Comparison of ENCODE assay signal across 1 cellular context in the genomic region with DNA sequence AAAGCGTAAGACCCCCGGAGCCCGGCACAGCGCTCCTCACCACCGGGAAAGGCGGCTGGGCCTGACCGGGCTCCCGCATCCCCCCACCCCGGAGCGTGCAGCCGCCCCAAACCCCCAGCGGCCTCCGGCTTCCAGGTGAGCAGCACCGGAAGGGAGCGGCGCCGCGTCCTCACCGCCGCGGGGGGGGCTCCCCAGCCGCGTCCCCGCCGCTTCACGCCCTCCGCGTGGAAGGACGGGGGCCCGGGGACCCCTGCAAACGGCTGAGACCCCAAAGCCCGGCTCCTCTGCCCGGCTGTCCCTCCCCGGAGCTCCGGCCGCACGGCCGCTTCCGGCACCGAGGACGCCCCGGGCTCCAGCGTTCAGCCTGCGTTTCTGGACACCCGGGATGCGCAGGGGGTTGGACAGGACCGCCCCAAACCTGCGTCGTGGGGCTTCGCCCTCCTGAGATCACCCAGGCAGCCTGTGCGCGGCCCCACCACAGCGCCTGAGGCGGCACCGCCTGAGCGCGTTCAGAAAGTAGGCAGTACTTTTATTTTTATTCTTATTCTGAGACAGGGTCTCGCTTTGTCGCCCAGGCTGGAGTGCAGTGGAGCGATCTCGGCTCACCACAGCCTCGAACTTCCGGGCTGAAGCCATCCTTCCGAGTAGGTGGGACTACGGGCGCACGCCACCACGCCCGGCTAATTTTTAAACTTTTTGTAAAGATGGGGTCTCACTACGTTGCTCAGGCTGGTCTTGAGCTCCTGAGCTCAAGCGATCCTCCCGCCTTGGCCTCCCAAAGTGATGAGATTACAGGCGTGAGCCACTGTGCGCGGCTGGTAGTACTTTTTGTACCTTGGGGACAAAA.
TF ChIP-seq lines count a peak whose summit lies in the region.

No MANE protein-coding gene starts in this region.

TF ChIP-seq in HepG2, 621 proteins besides CTCF, POLR2A, EP300 and RAD21 (continued from another document and continues in another):
- TF ChIP-seq, protein P1, sequence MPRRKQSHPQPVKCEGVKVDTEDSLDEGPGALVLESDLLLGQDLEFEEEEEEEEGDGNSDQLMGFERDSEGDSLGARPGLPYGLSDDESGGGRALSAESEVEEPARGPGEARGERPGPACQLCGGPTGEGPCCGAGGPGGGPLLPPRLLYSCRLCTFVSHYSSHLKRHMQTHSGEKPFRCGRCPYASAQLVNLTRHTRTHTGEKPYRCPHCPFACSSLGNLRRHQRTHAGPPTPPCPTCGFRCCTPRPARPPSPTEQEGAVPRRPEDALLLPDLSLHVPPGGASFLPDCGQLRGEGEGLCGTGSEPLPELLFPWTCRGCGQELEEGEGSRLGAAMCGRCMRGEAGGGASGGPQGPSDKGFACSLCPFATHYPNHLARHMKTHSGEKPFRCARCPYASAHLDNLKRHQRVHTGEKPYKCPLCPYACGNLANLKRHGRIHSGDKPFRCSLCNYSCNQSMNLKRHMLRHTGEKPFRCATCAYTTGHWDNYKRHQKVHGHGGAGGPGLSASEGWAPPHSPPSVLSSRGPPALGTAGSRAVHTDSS (CRISPR knock-in tag; conservative IDR thresholded peaks at IDR 0.05): no peak
- no peak for TF ChIP-seq HNF4A (CRISPR knock-in tag; IDR thresholded peaks at IDR 0.05)
- TF ChIP-seq U2AF1 (optimal IDR thresholded peaks at IDR 0.05; ENCODE audit: low read depth, low read length): no peak
- TF ChIP-seq HOXA5 (CRISPR knock-in tag; IDR thresholded peaks at IDR 0.05): no peak
- TF ChIP-seq TOE1 (CRISPR knock-in tag; IDR thresholded peaks at IDR 0.05): no peak
- TF ChIP-seq NCOA2 (CRISPR knock-in tag; IDR thresholded peaks at IDR 0.05): no peak
- TF ChIP-seq RBM39 (IDR thresholded peaks at IDR 0.05; ENCODE audit: low read depth, low read length, poor library complexity, severe bottlenecking): peak; percentile 36
- TF ChIP-seq ZNF598 (CRISPR knock-in tag; IDR thresholded peaks at IDR 0.05; ENCODE audit: borderline replicate concordance): 0 out of 2 replicates have a peak, but pooled peaks have one; percentile 53
- TF ChIP-seq, protein P2, sequence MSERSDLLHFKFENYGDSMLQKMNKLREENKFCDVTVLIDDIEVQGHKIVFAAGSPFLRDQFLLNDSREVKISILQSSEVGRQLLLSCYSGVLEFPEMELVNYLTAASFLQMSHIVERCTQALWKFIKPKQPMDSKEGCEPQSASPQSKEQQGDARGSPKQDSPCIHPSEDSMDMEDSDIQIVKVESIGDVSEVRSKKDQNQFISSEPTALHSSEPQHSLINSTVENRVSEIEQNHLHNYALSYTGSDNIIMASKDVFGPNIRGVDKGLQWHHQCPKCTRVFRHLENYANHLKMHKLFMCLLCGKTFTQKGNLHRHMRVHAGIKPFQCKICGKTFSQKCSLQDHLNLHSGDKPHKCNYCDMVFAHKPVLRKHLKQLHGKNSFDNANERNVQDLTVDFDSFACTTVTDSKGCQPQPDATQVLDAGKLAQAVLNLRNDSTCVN (CRISPR knock-in tag; IDR thresholded peaks at IDR 0.05; ENCODE audit: borderline replicate concordance): no peak
- TF ChIP-seq DR1 (CRISPR knock-in tag; IDR thresholded peaks at IDR 0.05): 0 out of 2 replicates have a peak, but pooled peaks have one; percentile 38
- TF ChIP-seq, protein P3, sequence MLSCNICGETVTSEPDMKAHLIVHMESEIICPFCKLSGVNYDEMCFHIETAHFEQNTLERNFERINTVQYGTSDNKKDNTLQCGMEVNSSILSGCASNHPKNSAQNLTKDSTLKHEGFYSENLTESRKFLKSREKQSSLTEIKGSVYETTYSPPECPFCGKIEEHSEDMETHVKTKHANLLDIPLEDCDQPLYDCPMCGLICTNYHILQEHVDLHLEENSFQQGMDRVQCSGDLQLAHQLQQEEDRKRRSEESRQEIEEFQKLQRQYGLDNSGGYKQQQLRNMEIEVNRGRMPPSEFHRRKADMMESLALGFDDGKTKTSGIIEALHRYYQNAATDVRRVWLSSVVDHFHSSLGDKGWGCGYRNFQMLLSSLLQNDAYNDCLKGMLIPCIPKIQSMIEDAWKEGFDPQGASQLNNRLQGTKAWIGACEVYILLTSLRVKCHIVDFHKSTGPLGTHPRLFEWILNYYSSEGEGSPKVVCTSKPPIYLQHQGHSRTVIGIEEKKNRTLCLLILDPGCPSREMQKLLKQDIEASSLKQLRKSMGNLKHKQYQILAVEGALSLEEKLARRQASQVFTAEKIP (CRISPR knock-in tag; IDR thresholded peaks at IDR 0.05; ENCODE audit: borderline replicate concordance): no peak
- TF ChIP-seq ZNF615 (CRISPR knock-in tag; IDR thresholded peaks at IDR 0.05; ENCODE audit: borderline replicate concordance): peak; percentile 80; the same call in 1 of the 2 replicates
- TF ChIP-seq, protein P4, sequence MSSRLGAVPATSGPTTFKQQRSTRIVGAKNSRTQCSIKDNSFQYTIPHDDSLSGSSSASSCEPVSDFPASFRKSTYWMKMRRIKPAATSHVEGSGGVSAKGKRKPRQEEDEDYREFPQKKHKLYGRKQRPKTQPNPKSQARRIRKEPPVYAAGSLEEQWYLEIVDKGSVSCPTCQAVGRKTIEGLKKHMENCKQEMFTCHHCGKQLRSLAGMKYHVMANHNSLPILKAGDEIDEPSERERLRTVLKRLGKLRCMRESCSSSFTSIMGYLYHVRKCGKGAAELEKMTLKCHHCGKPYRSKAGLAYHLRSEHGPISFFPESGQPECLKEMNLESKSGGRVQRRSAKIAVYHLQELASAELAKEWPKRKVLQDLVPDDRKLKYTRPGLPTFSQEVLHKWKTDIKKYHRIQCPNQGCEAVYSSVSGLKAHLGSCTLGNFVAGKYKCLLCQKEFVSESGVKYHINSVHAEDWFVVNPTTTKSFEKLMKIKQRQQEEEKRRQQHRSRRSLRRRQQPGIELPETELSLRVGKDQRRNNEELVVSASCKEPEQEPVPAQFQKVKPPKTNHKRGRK (CRISPR knock-in tag; IDR thresholded peaks at IDR 0.05): no peak
- TF ChIP-seq, protein P5, sequence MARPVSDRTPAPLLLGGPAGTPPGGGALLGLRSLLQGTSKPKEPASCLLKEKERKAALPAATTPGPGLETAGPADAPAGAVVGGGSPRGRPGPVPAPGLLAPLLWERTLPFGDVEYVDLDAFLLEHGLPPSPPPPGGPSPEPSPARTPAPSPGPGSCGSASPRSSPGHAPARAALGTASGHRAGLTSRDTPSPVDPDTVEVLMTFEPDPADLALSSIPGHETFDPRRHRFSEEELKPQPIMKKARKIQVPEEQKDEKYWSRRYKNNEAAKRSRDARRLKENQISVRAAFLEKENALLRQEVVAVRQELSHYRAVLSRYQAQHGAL (CRISPR knock-in tag; IDR thresholded peaks at IDR 0.05; ENCODE audit: not compliant biosample characterization): no peak
- TF ChIP-seq, protein P6, sequence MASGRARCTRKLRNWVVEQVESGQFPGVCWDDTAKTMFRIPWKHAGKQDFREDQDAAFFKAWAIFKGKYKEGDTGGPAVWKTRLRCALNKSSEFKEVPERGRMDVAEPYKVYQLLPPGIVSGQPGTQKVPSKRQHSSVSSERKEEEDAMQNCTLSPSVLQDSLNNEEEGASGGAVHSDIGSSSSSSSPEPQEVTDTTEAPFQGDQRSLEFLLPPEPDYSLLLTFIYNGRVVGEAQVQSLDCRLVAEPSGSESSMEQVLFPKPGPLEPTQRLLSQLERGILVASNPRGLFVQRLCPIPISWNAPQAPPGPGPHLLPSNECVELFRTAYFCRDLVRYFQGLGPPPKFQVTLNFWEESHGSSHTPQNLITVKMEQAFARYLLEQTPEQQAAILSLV (CRISPR knock-in tag; IDR thresholded peaks at IDR 0.05; ENCODE audit: borderline replicate concordance): no peak
- TF ChIP-seq, protein P7, sequence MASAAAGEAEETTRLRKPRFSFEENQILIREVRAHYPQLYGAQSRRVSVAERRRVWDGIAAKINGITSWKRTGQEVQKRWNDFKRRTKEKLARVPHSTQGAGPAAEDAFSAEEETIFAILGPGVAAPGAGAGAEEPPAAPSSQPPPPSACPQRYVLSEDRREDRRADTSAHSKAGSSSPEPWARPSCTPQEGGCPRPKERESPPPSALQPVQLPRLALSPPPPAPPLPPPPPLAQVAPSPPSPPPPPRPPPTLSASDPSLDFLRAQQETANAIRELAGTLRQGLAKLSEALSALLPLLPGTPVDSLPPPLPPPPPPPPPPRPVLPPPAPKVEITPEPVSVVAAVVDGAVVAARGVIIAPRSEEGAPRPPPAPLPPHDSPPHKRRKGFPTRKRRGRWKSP (CRISPR knock-in tag; IDR thresholded peaks at IDR 0.05): peak; percentile 36; the same call in 1 of the 2 replicates
- no peak for TF ChIP-seq HCFC1 (IDR thresholded peaks at IDR 0.05; ENCODE audit: low read depth, low read length)
- TF ChIP-seq, protein P8, sequence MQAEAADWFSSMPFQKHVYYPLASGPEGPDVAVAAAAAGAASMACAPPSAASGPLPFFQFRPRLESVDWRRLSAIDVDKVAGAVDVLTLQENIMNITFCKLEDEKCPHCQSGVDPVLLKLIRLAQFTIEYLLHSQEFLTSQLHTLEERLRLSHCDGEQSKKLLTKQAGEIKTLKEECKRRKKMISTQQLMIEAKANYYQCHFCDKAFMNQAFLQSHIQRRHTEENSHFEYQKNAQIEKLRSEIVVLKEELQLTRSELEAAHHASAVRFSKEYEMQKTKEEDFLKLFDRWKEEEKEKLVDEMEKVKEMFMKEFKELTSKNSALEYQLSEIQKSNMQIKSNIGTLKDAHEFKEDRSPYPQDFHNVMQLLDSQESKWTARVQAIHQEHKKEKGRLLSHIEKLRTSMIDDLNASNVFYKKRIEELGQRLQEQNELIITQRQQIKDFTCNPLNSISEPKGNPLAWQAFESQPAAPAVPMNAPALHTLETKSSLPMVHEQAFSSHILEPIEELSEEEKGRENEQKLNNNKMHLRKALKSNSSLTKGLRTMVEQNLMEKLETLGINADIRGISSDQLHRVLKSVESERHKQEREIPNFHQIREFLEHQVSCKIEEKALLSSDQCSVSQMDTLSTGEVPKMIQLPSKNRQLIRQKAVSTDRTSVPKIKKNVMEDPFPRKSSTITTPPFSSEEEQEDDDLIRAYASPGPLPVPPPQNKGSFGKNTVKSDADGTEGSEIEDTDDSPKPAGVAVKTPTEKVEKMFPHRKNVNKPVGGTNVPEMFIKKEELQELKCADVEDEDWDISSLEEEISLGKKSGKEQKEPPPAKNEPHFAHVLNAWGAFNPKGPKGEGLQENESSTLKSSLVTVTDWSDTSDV (CRISPR knock-in tag; IDR thresholded peaks at IDR 0.05): 0 out of 2 replicates have a peak, but pooled peaks have one; percentile 23
- 0 out of 2 replicates have a peak, but pooled peaks have one; percentile 17 for TF ChIP-seq ERF (CRISPR knock-in tag; IDR thresholded peaks at IDR 0.05)
- peak; percentile 66 for TF ChIP-seq ELF1 (CRISPR knock-in tag; IDR thresholded peaks at IDR 0.05)
- 0 out of 2 replicates have a peak, but pooled peaks have one; percentile 33 for TF ChIP-seq TGIF2 (CRISPR knock-in tag; IDR thresholded peaks at IDR 0.05)
- TF ChIP-seq, protein P9, sequence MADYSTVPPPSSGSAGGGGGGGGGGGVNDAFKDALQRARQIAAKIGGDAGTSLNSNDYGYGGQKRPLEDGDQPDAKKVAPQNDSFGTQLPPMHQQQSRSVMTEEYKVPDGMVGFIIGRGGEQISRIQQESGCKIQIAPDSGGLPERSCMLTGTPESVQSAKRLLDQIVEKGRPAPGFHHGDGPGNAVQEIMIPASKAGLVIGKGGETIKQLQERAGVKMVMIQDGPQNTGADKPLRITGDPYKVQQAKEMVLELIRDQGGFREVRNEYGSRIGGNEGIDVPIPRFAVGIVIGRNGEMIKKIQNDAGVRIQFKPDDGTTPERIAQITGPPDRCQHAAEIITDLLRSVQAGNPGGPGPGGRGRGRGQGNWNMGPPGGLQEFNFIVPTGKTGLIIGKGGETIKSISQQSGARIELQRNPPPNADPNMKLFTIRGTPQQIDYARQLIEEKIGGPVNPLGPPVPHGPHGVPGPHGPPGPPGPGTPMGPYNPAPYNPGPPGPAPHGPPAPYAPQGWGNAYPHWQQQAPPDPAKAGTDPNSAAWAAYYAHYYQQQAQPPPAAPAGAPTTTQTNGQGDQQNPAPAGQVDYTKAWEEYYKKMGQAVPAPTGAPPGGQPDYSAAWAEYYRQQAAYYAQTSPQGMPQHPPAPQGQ (CRISPR knock-in tag; IDR thresholded peaks at IDR 0.05; ENCODE audit: borderline replicate concordance): no peak
- no peak for TF ChIP-seq MIER3 (CRISPR knock-in tag; IDR thresholded peaks at IDR 0.05; ENCODE audit: borderline replicate concordance)
- no peak for TF ChIP-seq ZSCAN12 (CRISPR knock-in tag; IDR thresholded peaks at IDR 0.05)
- TF ChIP-seq, protein P10, sequence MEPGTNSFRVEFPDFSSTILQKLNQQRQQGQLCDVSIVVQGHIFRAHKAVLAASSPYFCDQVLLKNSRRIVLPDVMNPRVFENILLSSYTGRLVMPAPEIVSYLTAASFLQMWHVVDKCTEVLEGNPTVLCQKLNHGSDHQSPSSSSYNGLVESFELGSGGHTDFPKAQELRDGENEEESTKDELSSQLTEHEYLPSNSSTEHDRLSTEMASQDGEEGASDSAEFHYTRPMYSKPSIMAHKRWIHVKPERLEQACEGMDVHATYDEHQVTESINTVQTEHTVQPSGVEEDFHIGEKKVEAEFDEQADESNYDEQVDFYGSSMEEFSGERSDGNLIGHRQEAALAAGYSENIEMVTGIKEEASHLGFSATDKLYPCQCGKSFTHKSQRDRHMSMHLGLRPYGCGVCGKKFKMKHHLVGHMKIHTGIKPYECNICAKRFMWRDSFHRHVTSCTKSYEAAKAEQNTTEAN (CRISPR knock-in tag; conservative IDR thresholded peaks at IDR 0.05): 0 out of 2 replicates have a peak, but pooled peaks have one; percentile 25
- TF ChIP-seq SMAD3 (CRISPR knock-in tag; IDR thresholded peaks at IDR 0.05): no peak
- TF ChIP-seq HDAC6 (IDR thresholded peaks at IDR 0.05; ENCODE audit: low read depth, low read length): no peak
- no peak for TF ChIP-seq MEF2D (CRISPR knock-in tag; IDR thresholded peaks at IDR 0.05)
- TF ChIP-seq NR1H2 (CRISPR knock-in tag; IDR thresholded peaks at IDR 0.05; ENCODE audit: borderline replicate concordance, low read depth): no peak
- TF ChIP-seq ZNF781 (CRISPR knock-in tag; IDR thresholded peaks at IDR 0.05; ENCODE audit: borderline replicate concordance, not compliant biosample characterization): no peak
- TF ChIP-seq, protein P11, sequence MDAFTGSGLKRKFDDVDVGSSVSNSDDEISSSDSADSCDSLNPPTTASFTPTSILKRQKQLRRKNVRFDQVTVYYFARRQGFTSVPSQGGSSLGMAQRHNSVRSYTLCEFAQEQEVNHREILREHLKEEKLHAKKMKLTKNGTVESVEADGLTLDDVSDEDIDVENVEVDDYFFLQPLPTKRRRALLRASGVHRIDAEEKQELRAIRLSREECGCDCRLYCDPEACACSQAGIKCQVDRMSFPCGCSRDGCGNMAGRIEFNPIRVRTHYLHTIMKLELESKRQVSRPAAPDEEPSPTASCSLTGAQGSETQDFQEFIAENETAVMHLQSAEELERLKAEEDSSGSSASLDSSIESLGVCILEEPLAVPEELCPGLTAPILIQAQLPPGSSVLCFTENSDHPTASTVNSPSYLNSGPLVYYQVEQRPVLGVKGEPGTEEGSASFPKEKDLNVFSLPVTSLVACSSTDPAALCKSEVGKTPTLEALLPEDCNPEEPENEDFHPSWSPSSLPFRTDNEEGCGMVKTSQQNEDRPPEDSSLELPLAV (CRISPR knock-in tag; conservative IDR thresholded peaks at IDR 0.05; ENCODE audit: low read depth): no peak
- TF ChIP-seq ZNF12 (CRISPR knock-in tag; IDR thresholded peaks at IDR 0.05): no peak
- no peak for TF ChIP-seq FOXO1 (CRISPR knock-in tag; IDR thresholded peaks at IDR 0.05)
- TF ChIP-seq IRF2 (CRISPR knock-in tag; IDR thresholded peaks at IDR 0.05): no peak
- no peak for TF ChIP-seq ZNF616 (CRISPR knock-in tag; IDR thresholded peaks at IDR 0.05; ENCODE audit: low read depth)
- TF ChIP-seq, protein P12, sequence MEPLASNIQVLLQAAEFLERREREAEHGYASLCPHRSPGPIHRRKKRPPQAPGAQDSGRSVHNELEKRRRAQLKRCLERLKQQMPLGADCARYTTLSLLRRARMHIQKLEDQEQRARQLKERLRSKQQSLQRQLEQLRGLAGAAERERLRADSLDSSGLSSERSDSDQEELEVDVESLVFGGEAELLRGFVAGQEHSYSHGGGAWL (CRISPR knock-in tag; IDR thresholded peaks at IDR 0.05): no peak; the same call in 1 of the 2 replicates
- TF ChIP-seq ARNTL (CRISPR knock-in tag; IDR thresholded peaks at IDR 0.05): no peak
- TF ChIP-seq KLF6 (CRISPR knock-in tag; IDR thresholded peaks at IDR 0.05): peak; percentile 57; the same call in 1 of the 2 replicates
- no peak for TF ChIP-seq POGZ (CRISPR knock-in tag; IDR thresholded peaks at IDR 0.05)
- TF ChIP-seq ZNF33A (CRISPR knock-in tag; IDR thresholded peaks at IDR 0.05; ENCODE audit: borderline replicate concordance): no peak
